9 cellular contexts compared by ENCODE assay signal in genomic region chr17:80762076-80762475, GRCh38.
DNase-seq lines count a peak whose midpoint lies in the region; ATAC-seq, FAIRE-seq and TF ChIP-seq lines count a peak whose summit lies in the region.
"Had no signal": no experiment of that assay in that cellular context is flagged by ENCODE, and none has a peak within 500 bp of the region (broad histone marks: within the 10 kb centered on the region; RNA-seq: fewer than 3 reads in every experiment).

No MANE protein-coding gene starts in this region.

- H3K27ac Mint-ChIP-seq in activated CD4-positive, alpha-beta memory T cell treated with anti-CD3 and anti-CD28 coated beads, Interleukin-2, amount 10 ng/mL, durations not matched to agents 7 days and 5 days = peak overlapping the region; percentile 98

- peak overlapping the region; percentile 74 for H3K4me2 ChIP-seq in HCT116 (ENCODE audit: low read length)

- ATAC-seq in HCT116 (0 out of 2 replicates have a peak, but pooled peaks have one; percentile 4), HG03196 (IDR thresholded peaks at IDR 0.05; ENCODE audit: unreplicated experiment) (no peak), HG03457 (IDR thresholded peaks at IDR 0.05; ENCODE audit: unreplicated experiment) (no peak)

- H3K27ac ChIP-seq in AG04450 (ENCODE audit: low read depth, low read length) = peak overlapping the region; percentile 77
- H3K27ac ChIP-seq in HCT116 (ENCODE audit: low read depth, low read length) = peak overlapping the region; percentile 51; the same call in 1 of the 2 replicates
- no peak overlapping the region for H3K27ac ChIP-seq in tibial nerve

- no peak for TF ChIP-seq RAD21 in HCT116 (IDR thresholded peaks at IDR 0.05; ENCODE audit: low read depth)

- H3K27me3 Mint-ChIP-seq in activated CD4-positive, alpha-beta memory T cell treated with anti-CD3 and anti-CD28 coated beads, Interleukin-2, amount 10 ng/mL, durations not matched to agents 7 days and 5 days = no peaks in the 10 kb centered on the region

- H3K79me2 ChIP-seq in HCT116 (ENCODE audit: insufficient read depth, low read length) = no peaks in the 10 kb centered on the region

- H3K36me3 Mint-ChIP-seq in activated CD4-positive, alpha-beta memory T cell treated with anti-CD3 and anti-CD28 coated beads, Interleukin-2, amount 10 ng/mL, durations not matched to agents 7 days and 5 days (ENCODE audit: low read depth) = peaks cover 49% of the 10 kb centered on the region

- H3K9me2 ChIP-seq in HCT116 (ENCODE audit: insufficient read depth) = no peaks in the 10 kb centered on the region

- CTCF ChIA-PET in AG04450 (lab: Charles Lee) (no interaction called here), HCT116 (lab: Charles Lee) (no interaction called here)
- CTCF ChIA-PET in activated CD4-positive, alpha-beta memory T cell treated with anti-CD3 and anti-CD28 coated beads, Interleukin-2, amount 10 ng/mL, durations not matched to agents 7 days and 5 days (lab: Charles Lee) = interaction anchor here (0.8 kb wide), 1 partner anchor 17 kb away, joined by 3 read pairs; no protein-coding TSS in a partner anchor

- no peaks in the 10 kb centered on the region for H3K27me3 ChIP-seq in AG04450 (ENCODE audit: control insufficient read depth, insufficient read depth, low read length)
- no peaks in the 10 kb centered on the region for H3K27me3 ChIP-seq in HCT116 (ENCODE audit: insufficient read depth, low read length)
- H3K27me3 ChIP-seq in tibial nerve = no peaks in the 10 kb centered on the region

- peak overlapping the region; percentile 44 for H3K9ac ChIP-seq in HCT116 (ENCODE audit: low read length)

- intact Hi-C loops in HCT116 (cut with micrococcal nuclease) = no loop called here

- peaks cover 3% of the 10 kb centered on the region; the same call in 1 of the 2 replicates for H3K9me3 ChIP-seq in AG04450 (ENCODE audit: control insufficient read depth, insufficient read depth, low read length)
- H3K9me3 ChIP-seq in HCT116 (ENCODE audit: control insufficient read depth in 1 of 2, insufficient read depth in 1 of 2, low read depth in 1 of 2, low read length in 2 of 2) = no peaks in the 10 kb centered on the region
- H3K9me3 ChIP-seq in tibial nerve = no peaks in the 10 kb centered on the region

- BruUV-seq in HCT116 (replicated peaks; lab: Mats Ljungman, UMichigan) = no TSS peak

- no peak for DNase-seq in AG04450 (ENCODE audit: low read depth, low spot score)
- no peak for DNase-seq in HCT116 (ENCODE audit: low read depth, low spot score)
- DNase-seq in activated CD4-positive, alpha-beta memory T cell treated with anti-CD3 and anti-CD28 coated beads, Interleukin-2, amount 10 ng/mL, durations not matched to agents 7 days and 5 days = no peak
- DNase-seq in mesenteric fat pad (ENCODE audit: low spot score) = peak; percentile 83
- DNase-seq in tibial nerve (ENCODE audit: low spot score in 2 of 2) = no peak
- no peak for DNase-seq in D721Med (ENCODE audit: insufficient read length, low spot score)
- DNase-seq: COR-L47 had no signal

- H3K4me1 ChIP-seq in HCT116 (ENCODE audit: control insufficient read depth in 1 of 2, insufficient read depth in 2 of 2, low read length in 2 of 2) = peaks cover 31 to 43% of the 10 kb centered on the region in 2 experiments
- peaks cover 0 to 5% (median 0%) of the 10 kb centered on the region in 4 donors for H3K4me1 ChIP-seq in tibial nerve

- 82 to 84% methylated on average over 11 of the region's 11 CpGs for WGBS in tibial nerve, 2 donors

- no peak for TF ChIP-seq CTCF in AG04450 (IDR thresholded peaks at IDR 0.05; ENCODE audit: low read depth, low read length)
- no peak for TF ChIP-seq CTCF in HCT116 (IDR thresholded peaks at IDR 0.05 in 2 of 3, conservative IDR thresholded peaks at IDR 0.05 in 1 of 3; ENCODE audit: borderline replicate concordance in 1 of 3, insufficient read depth in 1 of 3, low read depth in 2 of 3, low read length in 2 of 3)
- no peak for TF ChIP-seq CTCF in tibial nerve (IDR thresholded peaks at IDR 0.05)
- no peak for TF ChIP-seq CTCF in D721Med (IDR thresholded peaks at IDR 0.05; ENCODE audit: insufficient read depth, missing control alignments)

- H3K36me3 ChIP-seq in HCT116 (ENCODE audit: control insufficient read depth in 1 of 2, insufficient read depth in 2 of 2, low read length in 2 of 2) (no peaks in the 10 kb centered on the region), tibial nerve (peaks cover 0 to 5% (median 0%) of the 10 kb centered on the region in 3 donors)

- POLR2A ChIA-PET in AG04450 (lab: Yijun Ruan, JAX) = no interaction called here
- POLR2A ChIA-PET in HCT116 (lab: Charles Lee) = interaction anchor here (0.6 kb wide), 1 partner anchor 211 kb away, joined by 5 read pairs; no protein-coding TSS in a partner anchor
- POLR2A ChIA-PET in activated CD4-positive, alpha-beta memory T cell treated with anti-CD3 and anti-CD28 coated beads, Interleukin-2, amount 10 ng/mL, durations not matched to agents 7 days and 5 days (lab: Charles Lee) = interaction anchor here (0.7 to 3.0 kb wide), 15 partner anchors 10 to 130 kb away, joined by 3 to 44 read pairs (median 4); no protein-coding TSS in a partner anchor

- H3K4me1 Mint-ChIP-seq in activated CD4-positive, alpha-beta memory T cell treated with anti-CD3 and anti-CD28 coated beads, Interleukin-2, amount 10 ng/mL, durations not matched to agents 7 days and 5 days = peaks cover 83% of the 10 kb centered on the region

- H4K20me1 ChIP-seq in HCT116 (ENCODE audit: insufficient read depth) = no peaks in the 10 kb centered on the region

- RAD21 ChIA-PET in HCT116 (lab: Charles Lee; ENCODE audit: low non-redundant PET in 1 of 2, low total read pairs in 2 of 2, uncharacterized antibody in 2 of 2, unreplicated experiment in 2 of 2) = no interaction called here

- no peak for TF ChIP-seq EP300 in tibial nerve (IDR thresholded peaks at IDR 0.05)

- peak overlapping the region; percentile 63 for H3K4me3 Mint-ChIP-seq in activated CD4-positive, alpha-beta memory T cell treated with anti-CD3 and anti-CD28 coated beads, Interleukin-2, amount 10 ng/mL, durations not matched to agents 7 days and 5 days

- no peaks in the 10 kb centered on the region for H3K9me3 Mint-ChIP-seq in activated CD4-positive, alpha-beta memory T cell treated with anti-CD3 and anti-CD28 coated beads, Interleukin-2, amount 10 ng/mL, durations not matched to agents 7 days and 5 days

- TF ChIP-seq POLR2A in HCT116 (IDR thresholded peaks at IDR 0.05; ENCODE audit: borderline replicate concordance, extremely low read depth, insufficient read depth, insufficient read length) (no peak), tibial nerve (IDR thresholded peaks at IDR 0.05) (no peak)

- H3K4me3 ChIP-seq in AG04450 (ENCODE audit: low read depth, low read length) (no peak overlapping the region), HCT116 (replicated peaks in 1 of 2; ENCODE audit: low read depth in 1 of 2, low read length in 2 of 2) (0 out of 4 replicates have a peak overlapping the region, but pooled peaks of 1 of the 2 experiments have one; percentile 43), tibial nerve (no peak overlapping the region)

- H2AFZ ChIP-seq in HCT116 (ENCODE audit: low read depth, low read length, poor library complexity, severe bottlenecking) = no peak overlapping the region

- FAIRE-seq in D721Med (lab: Jason Lieb, UNC) = no peak

TF ChIP-seq in HCT116, 20 proteins besides CTCF, POLR2A, EP300 and RAD21:
- TF ChIP-seq MAX (IDR thresholded peaks at IDR 0.05) = no peak
- TF ChIP-seq YY1 (IDR thresholded peaks at IDR 0.05; ENCODE audit: extremely low read depth, insufficient replicate concordance, low read depth, low read length) = no peak

Comparison
In these comparisons a context has a peak if more than half of its experiments do, and no peak if none do; other contexts are left out.
1. H3K27ac ChIP-seq: peak in AG04450 (single experiment) and HCT116 (single experiment); none in tibial nerve (0 of 4).